ENCODE assay signal across 17 cellular contexts in the genomic region with DNA sequence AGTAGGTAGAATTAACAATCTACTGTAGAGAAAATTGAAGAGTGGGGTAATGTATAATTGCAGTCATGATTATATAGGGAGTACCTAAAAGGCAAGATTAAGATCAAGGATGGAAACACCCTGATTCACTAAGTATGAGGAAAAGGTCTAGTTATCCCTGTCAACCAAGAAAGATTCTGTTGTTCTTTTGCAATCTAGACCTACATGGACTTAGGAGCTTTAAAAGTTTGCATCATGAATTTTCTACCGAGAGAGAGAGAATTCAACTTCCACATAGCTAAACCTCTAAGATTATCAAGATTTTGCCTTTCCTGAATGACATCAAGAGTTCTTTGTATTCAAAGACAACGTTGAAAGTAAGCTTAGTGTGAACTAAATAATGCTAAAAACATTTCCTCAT.
DNase-seq lines count a peak whose midpoint lies in the region; ATAC-seq and TF ChIP-seq lines count a peak whose summit lies in the region.
"Had no signal": no experiment of that assay in that cellular context is flagged by ENCODE, and none has a peak within 500 bp of the region (broad histone marks: within the 10 kb centered on the region; RNA-seq: fewer than 3 reads in every experiment).

No MANE protein-coding gene starts in this region.

- H3K4me1 Mint-ChIP-seq in activated naive CD4-positive, alpha-beta T cell treated with anti-CD3 and anti-CD28 coated beads, Interleukin-2, amount 10 ng/mL, durations not matched to agents 7 days and 5 days, result peaks cover 27% of the 10 kb centered on the region
- H3K4me1 Mint-ChIP-seq in activated naive CD4-positive, alpha-beta T cell treated with anti-CD3 and anti-CD28 coated beads for 36 hours (ENCODE audit: low read depth), result peaks cover 30% of the 10 kb centered on the region
- H3K4me1 Mint-ChIP-seq in activated CD8-positive, alpha-beta T cell treated with anti-CD3 and anti-CD28 coated beads, Interleukin-2, amount 10 ng/mL, durations not matched to agents 7 days and 5 days (ENCODE audit: low read depth), result peaks cover 33% of the 10 kb centered on the region

- H3K27ac ChIP-seq in SJSA1 (peak overlapping the region; percentile 23; the same call in 1 of the 2 replicates), prostate gland (no peak overlapping the region), Peyer's patch (no peak overlapping the region)
- H3K27ac ChIP-seq: body of pancreas, pancreas, upper lobe of left lung had no signal

- no peaks in the 10 kb centered on the region for H3K27me3 Mint-ChIP-seq in activated naive CD4-positive, alpha-beta T cell treated with anti-CD3 and anti-CD28 coated beads, Interleukin-2, amount 10 ng/mL, durations not matched to agents 7 days and 5 days
- H3K27me3 Mint-ChIP-seq in activated naive CD4-positive, alpha-beta T cell treated with anti-CD3 and anti-CD28 coated beads for 36 hours (ENCODE audit: low read depth), result no peaks in the 10 kb centered on the region
- no peaks in the 10 kb centered on the region for H3K27me3 Mint-ChIP-seq in activated CD8-positive, alpha-beta T cell treated with anti-CD3 and anti-CD28 coated beads, Interleukin-2, amount 10 ng/mL, durations not matched to agents 7 days and 5 days (ENCODE audit: low read depth)

- no peaks in the 10 kb centered on the region for H3K9me3 Mint-ChIP-seq in activated naive CD4-positive, alpha-beta T cell treated with anti-CD3 and anti-CD28 coated beads, Interleukin-2, amount 10 ng/mL, durations not matched to agents 7 days and 5 days
- no peaks in the 10 kb centered on the region for H3K9me3 Mint-ChIP-seq in activated naive CD4-positive, alpha-beta T cell treated with anti-CD3 and anti-CD28 coated beads for 36 hours
- H3K9me3 Mint-ChIP-seq in activated CD8-positive, alpha-beta T cell treated with anti-CD3 and anti-CD28 coated beads, Interleukin-2, amount 10 ng/mL, durations not matched to agents 7 days and 5 days (ENCODE audit: insufficient read depth), result no peaks in the 10 kb centered on the region

- H3K4me1 ChIP-seq in SJSA1 (replicated peaks), result peaks cover 6% of the 10 kb centered on the region
- H3K4me1 ChIP-seq in prostate gland (replicated peaks), result no peaks in the 10 kb centered on the region
- H3K4me1 ChIP-seq in Peyer's patch, result no peaks in the 10 kb centered on the region
- H3K4me1 ChIP-seq: body of pancreas, pancreas had no signal

- 56% methylated on average over 2 of the region's 2 CpGs for WGBS in prostate gland

- CTCF ChIA-PET in activated naive CD4-positive, alpha-beta T cell treated with anti-CD3 and anti-CD28 coated beads, Interleukin-2, amount 10 ng/mL, durations not matched to agents 7 days and 5 days (lab: Charles Lee), result interaction anchor here (0.7 kb wide), 1 partner anchor 177 kb away, joined by 3 read pairs; no protein-coding TSS in a partner anchor
- CTCF ChIA-PET in activated naive CD4-positive, alpha-beta T cell treated with anti-CD3 and anti-CD28 coated beads for 36 hours (lab: Charles Lee), result interaction anchor here (0.8 to 3.0 kb wide), 4 partner anchors 36 to 176 kb away, joined by 3 to 14 read pairs (median 4); no protein-coding TSS in a partner anchor
- CTCF ChIA-PET in activated CD8-positive, alpha-beta T cell treated with anti-CD3 and anti-CD28 coated beads, Interleukin-2, amount 10 ng/mL, durations not matched to agents 7 days and 5 days (lab: Charles Lee), result interaction anchor here (0.9 to 5.6 kb wide), 6 partner anchors 9 to 752 kb away, joined by 3 to 34 read pairs (median 4); no protein-coding TSS in a partner anchor

- TF ChIP-seq POLR2A in prostate gland (IDR thresholded peaks at IDR 0.05) (no peak), Peyer's patch (IDR thresholded peaks at IDR 0.05) (no peak)

- POLR2A ChIA-PET in activated CD8-positive, alpha-beta T cell treated with anti-CD3 and anti-CD28 coated beads, Interleukin-2, amount 10 ng/mL, durations not matched to agents 7 days and 5 days (lab: Charles Lee), result interaction anchor here (0.7 to 1.0 kb wide), 2 partner anchors 59 to 89 kb away, joined by 3 read pairs; no protein-coding TSS in a partner anchor

- no peak overlapping the region for H3K4me3 ChIP-seq in SJSA1
- no peak overlapping the region for H3K4me3 ChIP-seq in fibroblast of villous mesenchyme (ENCODE audit: low read depth, low read length)
- no peak overlapping the region for H3K4me3 ChIP-seq in prostate gland
- no peak overlapping the region for H3K4me3 ChIP-seq in Peyer's patch
- H3K4me3 ChIP-seq: body of pancreas, K562, pancreas, upper lobe of left lung had no signal

- no peak overlapping the region for H3K4me3 Mint-ChIP-seq in activated naive CD4-positive, alpha-beta T cell treated with anti-CD3 and anti-CD28 coated beads, Interleukin-2, amount 10 ng/mL, durations not matched to agents 7 days and 5 days
- no peak overlapping the region for H3K4me3 Mint-ChIP-seq in activated naive CD4-positive, alpha-beta T cell treated with anti-CD3 and anti-CD28 coated beads for 36 hours
- no peak overlapping the region for H3K4me3 Mint-ChIP-seq in activated CD8-positive, alpha-beta T cell treated with anti-CD3 and anti-CD28 coated beads, Interleukin-2, amount 10 ng/mL, durations not matched to agents 7 days and 5 days

- H3K9me3 ChIP-seq in SJSA1 (replicated peaks) (no peaks in the 10 kb centered on the region), prostate gland (no peaks in the 10 kb centered on the region), Peyer's patch (no peaks in the 10 kb centered on the region)
- H3K9me3 ChIP-seq: body of pancreas, pancreas, upper lobe of left lung had no signal

- peaks cover 40% of the 10 kb centered on the region for H3K36me3 Mint-ChIP-seq in activated naive CD4-positive, alpha-beta T cell treated with anti-CD3 and anti-CD28 coated beads, Interleukin-2, amount 10 ng/mL, durations not matched to agents 7 days and 5 days
- peaks cover 19% of the 10 kb centered on the region for H3K36me3 Mint-ChIP-seq in activated naive CD4-positive, alpha-beta T cell treated with anti-CD3 and anti-CD28 coated beads for 36 hours (ENCODE audit: low read depth)
- H3K36me3 Mint-ChIP-seq in activated CD8-positive, alpha-beta T cell treated with anti-CD3 and anti-CD28 coated beads, Interleukin-2, amount 10 ng/mL, durations not matched to agents 7 days and 5 days (ENCODE audit: low read depth), result peaks cover 33% of the 10 kb centered on the region

- H3K27me3 ChIP-seq in SJSA1 (replicated peaks), result no peaks in the 10 kb centered on the region
- no peaks in the 10 kb centered on the region for H3K27me3 ChIP-seq in prostate gland (replicated peaks; ENCODE audit: insufficient read depth)
- no peaks in the 10 kb centered on the region for H3K27me3 ChIP-seq in Peyer's patch
- H3K27me3 ChIP-seq: body of pancreas, pancreas, upper lobe of left lung had no signal

- no peak for TF ChIP-seq CTCF in fibroblast of villous mesenchyme (IDR thresholded peaks at IDR 0.05; ENCODE audit: insufficient read depth, low read depth, low read length)
- no peak for TF ChIP-seq CTCF in prostate gland (IDR thresholded peaks at IDR 0.05)
- no peak for TF ChIP-seq CTCF in Peyer's patch (IDR thresholded peaks at IDR 0.05)

- no peak for DNase-seq in activated naive CD4-positive, alpha-beta T cell treated with anti-CD3 and anti-CD28 coated beads, Interleukin-2, amount 10 ng/mL, durations not matched to agents 7 days and 5 days
- DNase-seq in activated naive CD4-positive, alpha-beta T cell treated with anti-CD3 and anti-CD28 coated beads for 36 hours, result no peak
- DNase-seq in SJSA1 (ENCODE audit: low read depth in 1 of 2, low spot score in 2 of 2) (peak in 1 of 2 experiments; percentile 28), fibroblast of villous mesenchyme (ENCODE audit: low read depth) (peak; percentile 14), prostate gland (ENCODE audit: low spot score) (no peak), Peyer's patch (no peak)
- no peak for DNase-seq in activated CD8-positive, alpha-beta T cell treated with anti-CD3 and anti-CD28 coated beads, Interleukin-2, amount 10 ng/mL, durations not matched to agents 7 days and 5 days
- DNase-seq: activated CD8-positive, alpha-beta memory T cell treated with anti-CD3 and anti-CD28 coated beads for 24 hours; body of pancreas; dermis blood vessel endothelial cell; NCI-H1105 treated with DMSO at 0.1 percent for 48 hours; NCI-H345; pancreas; stimulated activated naive CD8-positive, alpha-beta T cell treated with anti-CD3 and anti-CD28 coated beads, Interleukin-15, Interleukin-2, amounts not matched to agents 100 U/mL and 50 U/mL, for 24 hours; upper lobe of left lung had no signal

- H3K36me3 ChIP-seq in SJSA1 (peaks cover 22% of the 10 kb centered on the region), prostate gland (no peaks in the 10 kb centered on the region), Peyer's patch (peaks cover 0 to 21% (median 0%) of the 10 kb centered on the region in 3 donors)

- H3K27ac Mint-ChIP-seq in activated naive CD4-positive, alpha-beta T cell treated with anti-CD3 and anti-CD28 coated beads, Interleukin-2, amount 10 ng/mL, durations not matched to agents 7 days and 5 days, result peak overlapping the region; percentile 60
- no peak overlapping the region for H3K27ac Mint-ChIP-seq in activated naive CD4-positive, alpha-beta T cell treated with anti-CD3 and anti-CD28 coated beads for 36 hours
- H3K27ac Mint-ChIP-seq in activated CD8-positive, alpha-beta T cell treated with anti-CD3 and anti-CD28 coated beads, Interleukin-2, amount 10 ng/mL, durations not matched to agents 7 days and 5 days, result no peak overlapping the region

- intact Hi-C loops in activated naive CD4-positive, alpha-beta T cell treated with anti-CD3 and anti-CD28 coated beads for 36 hours (cut with micrococcal nuclease), result no loop called here
- intact Hi-C loops in prostate gland (cut with DNase I), result no loop called here

- ATAC-seq in GM19328 (IDR thresholded peaks at IDR 0.05; ENCODE audit: unreplicated experiment), result no peak
- no peak for ATAC-seq in activated CD8-positive, alpha-beta T cell treated with anti-CD3 and anti-CD28 coated beads, Interleukin-2, amount 10 ng/mL, durations not matched to agents 7 days and 5 days
- ATAC-seq: body of pancreas; K562; pancreas; stimulated activated naive CD8-positive, alpha-beta T cell treated with anti-CD3 and anti-CD28 coated beads, Interleukin-15, Interleukin-2, amounts not matched to agents 100 U/mL and 50 U/mL, for 24 hours had no signal
